In genomic region chr5:112346411-112347044, GRCh38 we compare ENCODE assay signal across 16 cellular contexts.
DNase-seq lines count a peak whose midpoint lies in the region; ATAC-seq and TF ChIP-seq lines count a peak whose summit lies in the region.
"Had no signal": no experiment of that assay in that cellular context is flagged by ENCODE, and none has a peak within 500 bp of the region (broad histone marks: within the 10 kb centered on the region; RNA-seq: fewer than 3 reads in every experiment).

No MANE protein-coding gene starts in this region.

- H3K9me3 ChIP-seq in OCI-LY3 (ENCODE audit: insufficient read depth, low read length) (no peaks in the 10 kb centered on the region), heart right ventricle (no peaks in the 10 kb centered on the region)
- H3K9me3 ChIP-seq: esophagus squamous epithelium, right lobe of liver had no signal

- H3K27ac ChIP-seq in OCI-LY3 (ENCODE audit: low read length) (peak overlapping the region; percentile 92), heart right ventricle (no peak overlapping the region)
- H3K27ac ChIP-seq: esophagus squamous epithelium, right lobe of liver, SK-N-MC had no signal

- ATAC-seq in GM18867 (IDR thresholded peaks at IDR 0.05; ENCODE audit: unreplicated experiment) (peak; percentile 72), GM21528 (IDR thresholded peaks at IDR 0.05; ENCODE audit: low FRiP score, unreplicated experiment) (peak; percentile 76), HG03039 (IDR thresholded peaks at IDR 0.05; ENCODE audit: unreplicated experiment) (peak; percentile 54), Right ventricle myocardium superior (ENCODE audit: poor library complexity) (no peak), heart right ventricle (no peak)
- ATAC-seq: stimulated activated naive CD8-positive, alpha-beta T cell treated with anti-CD3 and anti-CD28 coated beads, Interleukin-15, Interleukin-2, amounts not matched to agents 100 U/mL and 50 U/mL, for 24 hours had no signal

- H3K4me1 ChIP-seq in OCI-LY3 (ENCODE audit: low read length) (peaks cover 44% of the 10 kb centered on the region), heart right ventricle (peaks cover 0 to 49% (median 20%) of the 10 kb centered on the region in 9 donors)
- H3K4me1 ChIP-seq: right lobe of liver had no signal

- DNase-seq in Right ventricle myocardium superior (no peak), heart right ventricle (no peak)
- DNase-seq in activated T-helper 1 cell treated with anti-CD3 and anti-CD28 coated beads, Interleukin-12 subunit alpha, Interleukin-12 subunit beta, Interleukin-2, Interleukin-4 antibody, amounts not matched to agents 30 ng/mL and 10 ng/mL and 1 ng/mL, durations not matched to agents 14 hours and 24 hours and 36 hours (ENCODE audit: low spot score), result no peak
- DNase-seq in activated naive CD4-positive, alpha-beta T cell treated with anti-CD3 and anti-CD28 coated beads for 36 hours, result no peak
- DNase-seq: activated B cell treated with CpG ODN at 0.5 μM for 24 hours; AML-193; amygdala; esophagus squamous epithelium; H9; right lobe of liver; stimulated activated naive CD8-positive, alpha-beta T cell treated with anti-CD3 and anti-CD28 coated beads, Interleukin-15, Interleukin-2, amounts not matched to agents 100 U/mL and 50 U/mL, for 24 hours had no signal

- WGBS in heart right ventricle, 2 donors, result 45 to 71% methylated on average over 3 of the region's 3 CpGs

- no peaks in the 10 kb centered on the region for H3K27me3 Mint-ChIP-seq in activated T-helper 1 cell treated with anti-CD3 and anti-CD28 coated beads, Interleukin-12 subunit alpha, Interleukin-12 subunit beta, Interleukin-2, Interleukin-4 antibody, amounts not matched to agents 30 ng/mL and 10 ng/mL and 1 ng/mL, durations not matched to agents 14 hours and 24 hours and 36 hours (ENCODE audit: insufficient read depth)
- no peaks in the 10 kb centered on the region for H3K27me3 Mint-ChIP-seq in activated naive CD4-positive, alpha-beta T cell treated with anti-CD3 and anti-CD28 coated beads for 36 hours (ENCODE audit: low read depth)
- H3K27me3 Mint-ChIP-seq: activated B cell treated with CpG ODN at 0.5 μM for 24 hours had no signal

- H3K4me2 ChIP-seq in OCI-LY3 (ENCODE audit: low read length), result peak overlapping the region; percentile 77

- H2AFZ ChIP-seq in OCI-LY3 (ENCODE audit: low read depth, low read length), result peak overlapping the region; percentile 89; the same call in 1 of the 2 replicates

- H3K9ac ChIP-seq in OCI-LY3 (ENCODE audit: low read length), result peak overlapping the region; percentile 77; the same call in 1 of the 2 replicates

- TF ChIP-seq CTCF in OCI-LY3 (IDR thresholded peaks at IDR 0.05; ENCODE audit: low read depth, low read length) (no peak), heart right ventricle (IDR thresholded peaks at IDR 0.05) (no peak)

- no peaks in the 10 kb centered on the region for H4K20me1 ChIP-seq in OCI-LY3 (ENCODE audit: insufficient read depth, low read length)

- peak overlapping the region; percentile 62 for H3K4me3 ChIP-seq in OCI-LY3 (ENCODE audit: low read length)
- H3K4me3 ChIP-seq in heart right ventricle, result no peak overlapping the region
- H3K4me3 ChIP-seq: esophagus squamous epithelium, right lobe of liver, SK-N-MC had no signal

- H3K36me3 Mint-ChIP-seq in activated T-helper 1 cell treated with anti-CD3 and anti-CD28 coated beads, Interleukin-12 subunit alpha, Interleukin-12 subunit beta, Interleukin-2, Interleukin-4 antibody, amounts not matched to agents 30 ng/mL and 10 ng/mL and 1 ng/mL, durations not matched to agents 14 hours and 24 hours and 36 hours (ENCODE audit: low read depth), result no peaks in the 10 kb centered on the region
- H3K36me3 Mint-ChIP-seq in activated naive CD4-positive, alpha-beta T cell treated with anti-CD3 and anti-CD28 coated beads for 36 hours (ENCODE audit: low read depth), result no peaks in the 10 kb centered on the region

- no peak overlapping the region for H3K4me3 Mint-ChIP-seq in activated T-helper 1 cell treated with anti-CD3 and anti-CD28 coated beads, Interleukin-12 subunit alpha, Interleukin-12 subunit beta, Interleukin-2, Interleukin-4 antibody, amounts not matched to agents 30 ng/mL and 10 ng/mL and 1 ng/mL, durations not matched to agents 14 hours and 24 hours and 36 hours
- no peak overlapping the region for H3K4me3 Mint-ChIP-seq in activated naive CD4-positive, alpha-beta T cell treated with anti-CD3 and anti-CD28 coated beads for 36 hours
- H3K4me3 Mint-ChIP-seq: activated B cell treated with CpG ODN at 0.5 μM for 24 hours, H9 had no signal

- no peak overlapping the region for H3K27ac Mint-ChIP-seq in activated T-helper 1 cell treated with anti-CD3 and anti-CD28 coated beads, Interleukin-12 subunit alpha, Interleukin-12 subunit beta, Interleukin-2, Interleukin-4 antibody, amounts not matched to agents 30 ng/mL and 10 ng/mL and 1 ng/mL, durations not matched to agents 14 hours and 24 hours and 36 hours
- no peak overlapping the region for H3K27ac Mint-ChIP-seq in activated naive CD4-positive, alpha-beta T cell treated with anti-CD3 and anti-CD28 coated beads for 36 hours
- H3K27ac Mint-ChIP-seq: activated B cell treated with CpG ODN at 0.5 μM for 24 hours, H9 had no signal

- CTCF ChIA-PET in activated naive CD4-positive, alpha-beta T cell treated with anti-CD3 and anti-CD28 coated beads for 36 hours (lab: Charles Lee), result no interaction called here

- H3K9me3 Mint-ChIP-seq in activated T-helper 1 cell treated with anti-CD3 and anti-CD28 coated beads, Interleukin-12 subunit alpha, Interleukin-12 subunit beta, Interleukin-2, Interleukin-4 antibody, amounts not matched to agents 30 ng/mL and 10 ng/mL and 1 ng/mL, durations not matched to agents 14 hours and 24 hours and 36 hours, result no peaks in the 10 kb centered on the region
- no peaks in the 10 kb centered on the region for H3K9me3 Mint-ChIP-seq in activated naive CD4-positive, alpha-beta T cell treated with anti-CD3 and anti-CD28 coated beads for 36 hours
- H3K9me3 Mint-ChIP-seq: activated B cell treated with CpG ODN at 0.5 μM for 24 hours, H9 had no signal

- intact Hi-C loops in Right ventricle myocardium superior (cut with DNase I), result no loop called here
- intact Hi-C loops in activated T-helper 1 cell treated with anti-CD3 and anti-CD28 coated beads, Interleukin-12 subunit alpha, Interleukin-12 subunit beta, Interleukin-2, Interleukin-4 antibody, amounts not matched to agents 30 ng/mL and 10 ng/mL and 1 ng/mL, durations not matched to agents 14 hours and 24 hours and 36 hours (cut with micrococcal nuclease), result no loop called here
- intact Hi-C loops in activated naive CD4-positive, alpha-beta T cell treated with anti-CD3 and anti-CD28 coated beads for 36 hours (cut with micrococcal nuclease), result no loop called here
- intact Hi-C loops in heart right ventricle (cut with DNase I), result no loop called here

- no peaks in the 10 kb centered on the region for H3K36me3 ChIP-seq in OCI-LY3 (replicated peaks; ENCODE audit: low read depth, low read length)
- H3K36me3 ChIP-seq in heart right ventricle, result no peaks in the 10 kb centered on the region
- H3K36me3 ChIP-seq: esophagus squamous epithelium, right lobe of liver had no signal

- H3K4me1 Mint-ChIP-seq in activated T-helper 1 cell treated with anti-CD3 and anti-CD28 coated beads, Interleukin-12 subunit alpha, Interleukin-12 subunit beta, Interleukin-2, Interleukin-4 antibody, amounts not matched to agents 30 ng/mL and 10 ng/mL and 1 ng/mL, durations not matched to agents 14 hours and 24 hours and 36 hours (ENCODE audit: low read depth), result no peaks in the 10 kb centered on the region
- no peaks in the 10 kb centered on the region for H3K4me1 Mint-ChIP-seq in activated naive CD4-positive, alpha-beta T cell treated with anti-CD3 and anti-CD28 coated beads for 36 hours (ENCODE audit: low read depth)
- H3K4me1 Mint-ChIP-seq: activated B cell treated with CpG ODN at 0.5 μM for 24 hours had no signal

- H3K27me3 ChIP-seq in OCI-LY3 (ENCODE audit: low read depth, low read length) (no peaks in the 10 kb centered on the region), heart right ventricle (no peaks in the 10 kb centered on the region)
- H3K27me3 ChIP-seq: esophagus squamous epithelium, right lobe of liver had no signal

- no peaks in the 10 kb centered on the region for H3K79me2 ChIP-seq in OCI-LY3 (ENCODE audit: low read length)

Comparison
In these comparisons a context has a peak if more than half of its experiments do, and no peak if none do; other contexts are left out.
1. ATAC-seq: peak in GM18867 (single experiment), GM21528 (single experiment) and HG03039 (single experiment); none in Right ventricle myocardium superior (single experiment) and heart right ventricle (0 of 8).